8 cellular contexts compared by ENCODE assay signal in the genomic region with DNA sequence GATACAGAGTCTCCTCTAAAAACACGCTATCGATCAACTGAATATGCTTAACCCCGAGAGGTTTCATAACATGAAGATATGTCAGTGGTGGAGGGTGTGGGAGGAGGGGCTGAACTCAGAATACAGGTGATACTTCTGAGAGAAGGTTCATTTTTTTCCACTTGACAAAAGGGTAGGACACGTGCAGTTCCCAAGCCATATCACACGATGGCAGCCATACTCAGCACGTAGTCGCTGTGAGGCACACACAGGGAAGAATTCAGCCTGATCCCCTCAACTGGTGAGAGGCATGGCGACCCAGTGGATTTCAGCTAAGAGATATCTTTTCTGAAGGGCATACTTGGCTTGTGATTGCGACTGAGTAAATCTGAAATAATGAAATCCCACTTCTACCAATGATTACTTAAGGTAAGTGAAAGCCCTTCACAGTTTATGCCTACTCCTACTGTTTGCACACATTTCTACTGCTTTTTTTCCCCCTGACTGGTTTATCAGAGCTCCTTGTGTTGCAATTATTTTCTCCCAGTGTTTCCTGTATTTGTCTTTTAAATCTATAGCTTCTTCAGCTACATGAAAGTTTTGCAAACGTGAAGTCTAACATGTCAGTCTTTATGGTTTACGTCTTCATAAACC.
DNase-seq lines count a peak whose midpoint lies in the region; ATAC-seq, FAIRE-seq and TF ChIP-seq lines count a peak whose summit lies in the region.

No MANE protein-coding gene starts in this region.

- DNase-seq in activated CD4-positive, alpha-beta T cell treated with anti-CD3 and anti-CD28 coated beads for 36 hours = peak; percentile 44
- no peak for DNase-seq in activated CD4-positive, alpha-beta T cell treated with anti-CD3 and anti-CD28 coated beads, Interleukin-2, amount 50 U/mL, for 1 hour
- DNase-seq in NCI-H524 treated with DMSO at 0.1 percent for 48 hours (lab: John Stamatoyannopoulos, UW) (peak; percentile 13), bronchial epithelial cell (ENCODE audit: low read depth) (peak; percentile 41), lung (ENCODE audit: low spot score) (peak; percentile 42), middle frontal gyrus (ENCODE audit: extremely low spot score, low spot score) (no peak)
- DNase-seq in effector CD8-positive, alpha-beta T cell (lab: John Stamatoyannopoulos, UW) = no peak

- CTCF ChIA-PET in activated CD4-positive, alpha-beta T cell treated with anti-CD3 and anti-CD28 coated beads for 36 hours (lab: Charles Lee) = interaction anchor here (0.7 to 2.7 kb wide), 10 partner anchors 11 to 229 kb away, joined by 3 to 19 read pairs (median 6); no protein-coding TSS in a partner anchor

- H3K9me3 Mint-ChIP-seq in activated CD4-positive, alpha-beta T cell treated with anti-CD3 and anti-CD28 coated beads for 36 hours (ENCODE audit: low read depth) = no peaks in the 10 kb centered on the region

- H3K4me1 ChIP-seq in lung (ENCODE audit: control insufficient read depth in 2 of 2, insufficient read depth in 2 of 2, low read length in 2 of 2) = peaks cover 2 to 3% of the 10 kb centered on the region in 2 donors

- peaks cover 17% of the 10 kb centered on the region for H3K27me3 Mint-ChIP-seq in activated CD4-positive, alpha-beta T cell treated with anti-CD3 and anti-CD28 coated beads for 36 hours

- FAIRE-seq in bronchial epithelial cell (lab: Jason Lieb, UNC) = no peak

- 43 to 45% methylated on average over 11 of the region's 11 CpGs for WGBS in lung, 2 donors

- H3K9me3 ChIP-seq in lung (ENCODE audit: control insufficient read depth in 2 of 2, insufficient read depth in 1 of 2, low read length in 1 of 2) = no peaks in the 10 kb centered on the region

- no peak overlapping the region for H3K4me3 ChIP-seq in bronchial epithelial cell (ENCODE audit: low read depth, low read length)
- no peak overlapping the region for H3K4me3 ChIP-seq in lung

- no peaks in the 10 kb centered on the region for H3K4me1 Mint-ChIP-seq in activated CD4-positive, alpha-beta T cell treated with anti-CD3 and anti-CD28 coated beads for 36 hours

- POLR2A ChIA-PET in activated CD4-positive, alpha-beta T cell treated with anti-CD3 and anti-CD28 coated beads for 36 hours (lab: Charles Lee) = no interaction called here

- peak; percentile 58 for ATAC-seq in activated CD4-positive, alpha-beta T cell treated with anti-CD3 and anti-CD28 coated beads for 36 hours
- ATAC-seq in HG02852 (IDR thresholded peaks at IDR 0.05; ENCODE audit: unreplicated experiment) = peak; percentile 56
- peak; percentile 61 for ATAC-seq in lung (ENCODE audit: insufficient read depth, low FRiP score)

- H3K36me3 Mint-ChIP-seq in activated CD4-positive, alpha-beta T cell treated with anti-CD3 and anti-CD28 coated beads for 36 hours (ENCODE audit: low read depth) = no peaks in the 10 kb centered on the region

- intact Hi-C loops in activated CD4-positive, alpha-beta T cell treated with anti-CD3 and anti-CD28 coated beads for 36 hours (cut with DNase I, micrococcal nuclease) = loop anchor here (1.0 to 5.0 kb wide), 3 partner anchors 131 to 227 kb away; partner anchors contain the start of gene CORIN (in 1 of the 2)

- no peak overlapping the region for H3K27ac Mint-ChIP-seq in activated CD4-positive, alpha-beta T cell treated with anti-CD3 and anti-CD28 coated beads for 36 hours

- no peak overlapping the region for H3K4me3 Mint-ChIP-seq in activated CD4-positive, alpha-beta T cell treated with anti-CD3 and anti-CD28 coated beads for 36 hours

- peaks cover 3% of the 10 kb centered on the region for H3K27me3 ChIP-seq in bronchial epithelial cell (ENCODE audit: control insufficient read depth, insufficient read depth, low read length)
- no peaks in the 10 kb centered on the region for H3K27me3 ChIP-seq in lung (ENCODE audit: control insufficient read depth, insufficient read depth)

- no peaks in the 10 kb centered on the region for H3K36me3 ChIP-seq in bronchial epithelial cell (ENCODE audit: control insufficient read depth, insufficient read depth, low read length)
- no peaks in the 10 kb centered on the region for H3K36me3 ChIP-seq in lung (ENCODE audit: control insufficient read depth in 2 of 2, insufficient read depth in 2 of 2, low read length in 2 of 2)

- peak overlapping the region; percentile 17 to 57 for H3K27ac ChIP-seq in lung (ENCODE audit: low read depth in 1 of 2, low read length in 1 of 2)

- TF ChIP-seq CTCF in bronchial epithelial cell (IDR thresholded peaks at IDR 0.05; ENCODE audit: insufficient read depth, low read length, severe bottlenecking) (peak; percentile 61), lung (IDR thresholded peaks at IDR 0.05; ENCODE audit: control extremely low read depth, extremely low read depth) (no peak)

Comparison
In these comparisons a context has a peak if more than half of its experiments do, and no peak if none do; other contexts are left out.
1. DNase-seq: peak in activated CD4-positive, alpha-beta T cell treated with anti-CD3 and anti-CD28 coated beads for 36 hours (single experiment), NCI-H524 treated with DMSO at 0.1 percent for 48 hours (single experiment), bronchial epithelial cell (single experiment) and lung (single experiment); none in activated CD4-positive, alpha-beta T cell treated with anti-CD3 and anti-CD28 coated beads, Interleukin-2, amount 50 U/mL, for 1 hour (single experiment), middle frontal gyrus (single experiment) and effector CD8-positive, alpha-beta T cell (single experiment).
2. Peak in every context shown above with its lines, with median percentiles within 50 percentile points of each other: ATAC-seq.